ENCODE assay signal across 9 cellular contexts in the genomic region with DNA sequence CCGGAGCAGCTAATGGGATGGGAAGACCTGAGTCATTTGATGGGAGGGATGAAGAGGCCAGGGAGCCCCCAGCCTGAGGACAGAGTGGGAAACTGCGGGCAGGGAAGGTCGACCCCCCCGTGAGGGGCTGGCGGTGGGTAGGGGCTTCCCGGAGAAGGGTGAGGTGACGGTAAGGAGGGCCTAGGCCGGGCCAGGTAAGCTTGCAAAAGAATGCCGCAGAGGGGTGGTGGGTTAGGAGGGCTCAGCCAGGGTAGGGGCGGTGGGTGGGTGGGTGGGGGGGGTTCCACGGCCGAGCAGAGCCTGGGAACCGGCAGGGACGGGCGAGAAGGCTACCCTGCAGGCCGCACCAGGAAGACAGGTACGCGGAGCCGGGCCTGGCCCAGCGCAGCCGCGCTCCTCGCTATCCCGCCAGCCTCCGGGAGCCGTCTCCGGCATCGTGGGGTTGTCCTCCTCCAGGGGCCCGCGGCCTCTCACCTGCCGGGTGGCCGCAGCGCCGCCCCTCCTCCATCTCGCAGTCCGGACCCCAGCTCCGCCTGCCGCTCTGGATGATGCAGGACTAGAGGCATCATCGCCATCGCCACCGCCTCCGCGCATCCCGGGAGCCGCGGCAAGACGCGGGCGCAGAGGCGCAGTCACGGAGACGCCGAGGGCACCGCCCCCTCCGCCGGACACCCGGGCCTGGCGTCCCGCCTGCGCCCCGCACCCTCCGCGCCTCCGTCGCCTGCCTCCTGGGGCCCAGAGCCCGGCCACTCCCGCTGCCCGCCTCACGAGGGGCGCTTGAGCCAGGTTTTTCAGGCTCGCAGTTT. TPM values are rescaled to one million over a fixed set of nuclear protein-coding genes. Genes with fewer than 3 reads are reported as not detected.
DNase-seq lines count a peak whose midpoint lies in the region; ATAC-seq and TF ChIP-seq lines count a peak whose summit lies in the region.
"Had no signal": no experiment of that assay in that cellular context is flagged by ENCODE, and none has a peak within 500 bp of the region (broad histone marks: within the 10 kb centered on the region; RNA-seq: fewer than 3 reads in every experiment).

A gene (minus strand): TSS at position 614 of the 806 bp plus-strand sequence. CDS start 5,211 bp downstream, outside the sequence.

- no peaks in the 10 kb centered on the region for H3F3A ChIP-seq in neural cell (ENCODE audit: insufficient read depth, low read length, poor library complexity, severe bottlenecking)

- H3K27me3 ChIP-seq in neural cell (ENCODE audit: insufficient read depth, low read depth, low read length), result no peaks in the 10 kb centered on the region
- no peaks in the 10 kb centered on the region for H3K27me3 ChIP-seq in effector memory CD4-positive, alpha-beta T cell (replicated peaks; ENCODE audit: control insufficient read depth, insufficient read depth, low read length, poor library complexity, severe bottlenecking)
- H3K27me3 ChIP-seq: SJSA1 had no signal

- H3K9me3 ChIP-seq in neural cell (ENCODE audit: low read length), result no peaks in the 10 kb centered on the region
- no peaks in the 10 kb centered on the region for H3K9me3 ChIP-seq in effector memory CD4-positive, alpha-beta T cell (ENCODE audit: control insufficient read depth, low read length)
- H3K9me3 ChIP-seq: SJSA1 had no signal

- H3K36me3 ChIP-seq in neural cell (ENCODE audit: insufficient read depth, low read length), result no peaks in the 10 kb centered on the region
- peaks cover 5% of the 10 kb centered on the region for H3K36me3 ChIP-seq in effector memory CD4-positive, alpha-beta T cell (ENCODE audit: control insufficient read depth, insufficient read depth, low read length)

- no peaks in the 10 kb centered on the region for H3K9me2 ChIP-seq in neural cell (ENCODE audit: insufficient read depth, low read length)

- TF ChIP-seq EP300 in neural cell (conservative IDR thresholded peaks at IDR 0.05; ENCODE audit: poor library complexity, severe bottlenecking), result no peak

- H2AFZ ChIP-seq in neural cell (ENCODE audit: low read depth, low read length), result no peak within 1 kb of the TSS

- peak within 1 kb of the TSS; percentile 53 for H3K4me3 ChIP-seq in neural cell (ENCODE audit: low read length)
- no peak within 1 kb of the TSS for H3K4me3 ChIP-seq in effector memory CD4-positive, alpha-beta T cell (ENCODE audit: insufficient read depth, low read depth, low read length, poor library complexity, severe bottlenecking)
- H3K4me3 ChIP-seq: SJSA1 had no signal

- H4K20me1 ChIP-seq in neural cell (ENCODE audit: insufficient read depth), result no peaks in the 10 kb centered on the region

- no peaks in the 10 kb centered on the region for H3K79me2 ChIP-seq in neural cell (replicated peaks; ENCODE audit: insufficient read depth, low read length)

- no peak for TF ChIP-seq RAD21 in neural cell (conservative IDR thresholded peaks at IDR 0.05)

- no peak within 1 kb of the TSS for H3K27ac ChIP-seq in neural cell (ENCODE audit: low read length)
- no peak within 1 kb of the TSS for H3K27ac ChIP-seq in effector memory CD4-positive, alpha-beta T cell (ENCODE audit: insufficient read depth, low read length, poor library complexity, severe bottlenecking)
- H3K27ac ChIP-seq: SJSA1 had no signal

- H3K4me1 ChIP-seq in effector memory CD4-positive, alpha-beta T cell (ENCODE audit: control insufficient read depth, insufficient read depth, low read length, poor library complexity, severe bottlenecking), result no peaks in the 10 kb centered on the region
- H3K4me1 ChIP-seq: SJSA1 had no signal

- peak; percentile 54 for ATAC-seq in Right ventricle myocardium inferior
- peak; percentile 81 for ATAC-seq in Right ventricle myocardium superior (ENCODE audit: poor library complexity)
- no peak for ATAC-seq in GM18517 (IDR thresholded peaks at IDR 0.05; ENCODE audit: unreplicated experiment)
- ATAC-seq in GM19351 (IDR thresholded peaks at IDR 0.05; ENCODE audit: unreplicated experiment), result no peak

- no peak within 1 kb of the TSS for H3K9ac ChIP-seq in neural cell (ENCODE audit: low read length)

- no peak for TF ChIP-seq CTCF in neural cell (IDR thresholded peaks at IDR 0.05; ENCODE audit: poor library complexity, severe bottlenecking)

- DNase-seq in Right ventricle myocardium inferior (ENCODE audit: missing footprints), result no peak
- DNase-seq in cardiac septum (ENCODE audit: low spot score), result no peak
- peak; percentile 50 for DNase-seq in Right ventricle myocardium superior
- DNase-seq in GOT3 (lab: John Stamatoyannopoulos, UW), result no peak
- DNase-seq in effector memory CD4-positive, alpha-beta T cell, result no peak

- H3K4me2 ChIP-seq in neural cell (ENCODE audit: low read length), result no peak within 1 kb of the TSS

- intact Hi-C loops in Right ventricle myocardium inferior (cut with DNase I), result no loop called here
- intact Hi-C loops in cardiac septum (cut with DNase I), result no loop called here
- intact Hi-C loops in Right ventricle myocardium superior (cut with DNase I), result no loop called here

TF ChIP-seq in neural cell, 6 proteins besides CTCF, POLR2A, EP300 and RAD21:
- TF ChIP-seq SMC3 (conservative IDR thresholded peaks at IDR 0.05; ENCODE audit: poor library complexity) (no peak), POLR2AphosphoS5 (IDR thresholded peaks at IDR 0.05) (no peak), MXI1 (conservative IDR thresholded peaks at IDR 0.05; ENCODE audit: poor library complexity, severe bottlenecking) (no peak), TAF1 (IDR thresholded peaks at IDR 0.05; ENCODE audit: low read depth) (no peak), EZH2 (IDR thresholded peaks at IDR 0.05; ENCODE audit: borderline replicate concordance, insufficient read depth, low read length, poor library complexity, severe bottlenecking) (no peak)
- TF ChIP-seq, protein P1, sequence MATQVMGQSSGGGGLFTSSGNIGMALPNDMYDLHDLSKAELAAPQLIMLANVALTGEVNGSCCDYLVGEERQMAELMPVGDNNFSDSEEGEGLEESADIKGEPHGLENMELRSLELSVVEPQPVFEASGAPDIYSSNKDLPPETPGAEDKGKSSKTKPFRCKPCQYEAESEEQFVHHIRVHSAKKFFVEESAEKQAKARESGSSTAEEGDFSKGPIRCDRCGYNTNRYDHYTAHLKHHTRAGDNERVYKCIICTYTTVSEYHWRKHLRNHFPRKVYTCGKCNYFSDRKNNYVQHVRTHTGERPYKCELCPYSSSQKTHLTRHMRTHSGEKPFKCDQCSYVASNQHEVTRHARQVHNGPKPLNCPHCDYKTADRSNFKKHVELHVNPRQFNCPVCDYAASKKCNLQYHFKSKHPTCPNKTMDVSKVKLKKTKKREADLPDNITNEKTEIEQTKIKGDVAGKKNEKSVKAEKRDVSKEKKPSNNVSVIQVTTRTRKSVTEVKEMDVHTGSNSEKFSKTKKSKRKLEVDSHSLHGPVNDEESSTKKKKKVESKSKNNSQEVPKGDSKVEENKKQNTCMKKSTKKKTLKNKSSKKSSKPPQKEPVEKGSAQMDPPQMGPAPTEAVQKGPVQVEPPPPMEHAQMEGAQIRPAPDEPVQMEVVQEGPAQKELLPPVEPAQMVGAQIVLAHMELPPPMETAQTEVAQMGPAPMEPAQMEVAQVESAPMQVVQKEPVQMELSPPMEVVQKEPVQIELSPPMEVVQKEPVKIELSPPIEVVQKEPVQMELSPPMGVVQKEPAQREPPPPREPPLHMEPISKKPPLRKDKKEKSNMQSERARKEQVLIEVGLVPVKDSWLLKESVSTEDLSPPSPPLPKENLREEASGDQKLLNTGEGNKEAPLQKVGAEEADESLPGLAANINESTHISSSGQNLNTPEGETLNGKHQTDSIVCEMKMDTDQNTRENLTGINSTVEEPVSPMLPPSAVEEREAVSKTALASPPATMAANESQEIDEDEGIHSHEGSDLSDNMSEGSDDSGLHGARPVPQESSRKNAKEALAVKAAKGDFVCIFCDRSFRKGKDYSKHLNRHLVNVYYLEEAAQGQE (IDR thresholded peaks at IDR 0.05; ENCODE audit: borderline replicate concordance), result no peak
TF ChIP-seq in neural cell: peak in this region for 0.

RNA-seq across cellular contexts. Expression of the gene that starts here (rescaled TPM):
- total RNA-seq in Right ventricle myocardium inferior, result 0.51 TPM
- total RNA-seq in cardiac septum, result 3.0 TPM
- 0.86 TPM for total RNA-seq in Right ventricle myocardium superior
- polyA plus RNA-seq in neural cell, result 1.6 TPM in 2 replicates
- polyA minus RNA-seq in neural cell, result 4.9 and 5.8 TPM in 2 replicates

Comparison
In these comparisons a context has a peak if more than half of its experiments do, and no peak if none do; other contexts are left out.
1. Peak in ATAC-seq in Right ventricle myocardium inferior; RNA of the gene not detected or under 1 TPM.
2. Peak in DNase-seq and ATAC-seq in Right ventricle myocardium superior; RNA of the gene not detected or under 1 TPM.